In the genomic region with DNA sequence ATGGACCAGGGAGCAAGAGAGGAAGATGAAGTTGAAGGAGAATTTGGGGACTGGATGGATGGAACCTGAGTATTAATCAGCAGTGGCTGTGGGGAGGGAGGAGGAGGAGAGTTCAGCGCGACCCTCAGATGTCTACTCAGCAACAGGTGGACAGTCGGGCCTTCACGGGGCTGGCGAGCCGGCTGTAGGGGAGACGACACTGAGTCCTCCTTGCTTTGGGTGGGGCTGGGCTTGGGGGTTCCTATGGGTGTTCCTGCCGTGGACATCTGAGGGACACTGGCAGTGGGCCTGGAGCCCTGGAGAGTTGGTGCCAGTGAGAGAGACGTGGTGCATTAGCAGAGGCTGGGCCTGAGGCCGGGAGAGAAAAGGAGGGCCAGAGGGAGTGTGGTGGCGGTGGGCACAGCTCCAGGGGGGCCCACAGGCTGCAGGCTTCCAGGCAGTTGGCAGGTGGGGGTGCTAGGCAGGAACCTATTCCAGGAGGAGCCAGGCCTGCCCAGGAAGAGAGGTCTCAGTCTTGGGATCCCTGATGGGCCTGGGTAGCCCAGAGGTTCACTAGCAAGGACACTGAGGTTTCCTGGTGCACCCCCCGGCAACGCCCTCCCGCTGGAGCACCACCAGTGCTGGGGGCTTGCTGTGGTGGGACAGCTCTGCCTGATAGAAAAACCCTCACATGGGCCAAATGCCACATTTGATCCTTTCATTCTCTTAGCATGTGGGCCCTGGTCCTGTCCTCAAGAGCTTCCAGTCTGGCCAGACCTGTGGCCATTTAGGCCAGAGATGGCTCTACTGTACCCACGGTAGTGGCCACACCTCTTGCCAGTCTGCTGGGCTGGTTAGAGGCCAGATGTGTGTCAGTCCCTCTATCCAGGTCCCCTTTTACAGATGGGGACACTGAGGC, we compare ENCODE assay signal across 8 cellular contexts.
A peak's percentile ranks its signal among the peaks of the same experiment; 100 is the strongest.
DNase-seq lines count a peak whose midpoint lies in the region; ATAC-seq, FAIRE-seq and TF ChIP-seq lines count a peak whose summit lies in the region.
"Not testable (repeated sequence)": the region's sequence is repeated elsewhere in the genome, so short reads cannot be mapped to it uniquely, and the experiment has no call there.

No MANE protein-coding gene starts in this region.

- intact Hi-C loops in endothelial cell of umbilical vein (cut with micrococcal nuclease); left ventricle myocardium superior (cut with micrococcal nuclease); psoas muscle (cut with DNase I): not testable (repeated sequence)

- not testable (repeated sequence) for H3K79me2 ChIP-seq in astrocyte (ENCODE audit: insufficient read depth, low read length); endothelial cell of umbilical vein (ENCODE audit: control insufficient read depth, insufficient read depth, low read length)

- 71 to 82% (median 73%) methylated on average over 11 to 15 of the region's 15 CpGs for WGBS in psoas muscle, 3 donors
- WGBS in upper lobe of left lung, 2 donors: 76 to 89% methylated on average over 10 to 15 of the region's 15 CpGs

- FAIRE-seq in HTR-8/SVneo (lab: Jason Lieb, UNC) (peak; percentile 13), astrocyte (lab: Jason Lieb, UNC) (peak; percentile 26), endothelial cell of umbilical vein (lab: Jason Lieb, UNC) (peak; percentile 53)

- dilution Hi-C loops in endothelial cell of umbilical vein (cut with MboI; ENCODE audit: extremely low pct_ligation_motif_present, low sequenced_read_pairs): not testable (repeated sequence)

- peak overlapping the region; percentile 82 for H3K9ac ChIP-seq in BLaER1
- H3K9ac ChIP-seq in astrocyte (ENCODE audit: low read length); endothelial cell of umbilical vein (replicated peaks; ENCODE audit: extremely low read depth, insufficient read depth, low read length): not testable (repeated sequence)

- peak overlapping the region; percentile 96 for H3K4me2 ChIP-seq in BLaER1
- H3K4me2 ChIP-seq in astrocyte (ENCODE audit: low read length); endothelial cell of umbilical vein (ENCODE audit: insufficient read depth, low read length): not testable (repeated sequence)

- H3K9me3 Mint-ChIP-seq in astrocyte (ENCODE audit: unreplicated experiment): not testable (repeated sequence)

- H3K27me3 Mint-ChIP-seq in astrocyte (ENCODE audit: low read depth, unreplicated experiment): not testable (repeated sequence)

- not testable (repeated sequence) for H3K36me3 ChIP-seq in BLaER1; astrocyte (ENCODE audit: insufficient read depth, low read length); endothelial cell of umbilical vein (ENCODE audit: control insufficient read depth in 2 of 2, extremely low read depth in 1 of 2, insufficient read depth in 2 of 2, low read length in 2 of 2); psoas muscle (ENCODE audit: insufficient read depth in 1 of 2, low read depth in 1 of 2); upper lobe of left lung

- TF ChIP-seq CTCF in astrocyte (IDR thresholded peaks at IDR 0.05; ENCODE audit: insufficient read depth, low read depth, low read length); endothelial cell of umbilical vein (IDR thresholded peaks at IDR 0.05; ENCODE audit: extremely low read depth in 1 of 2, insufficient read depth in 1 of 2, low read depth in 1 of 2, low read length in 2 of 2); psoas muscle (IDR thresholded peaks at IDR 0.05); upper lobe of left lung (IDR thresholded peaks at IDR 0.05): not testable (repeated sequence)

- H2AFZ ChIP-seq in astrocyte (ENCODE audit: low read depth, low read length); endothelial cell of umbilical vein (ENCODE audit: low read depth, low read length): not testable (repeated sequence)

- not testable (repeated sequence) for H3K4me1 Mint-ChIP-seq in astrocyte (ENCODE audit: low read depth, unreplicated experiment)

- H3K4me1 ChIP-seq in BLaER1 (peaks cover 89% of the 10 kb centered on the region), astrocyte (ENCODE audit: insufficient read depth, low read length) (peaks cover 23% of the 10 kb centered on the region)
- not testable (repeated sequence) for H3K4me1 ChIP-seq in endothelial cell of umbilical vein (ENCODE audit: control insufficient read depth, extremely low read depth, insufficient read depth, low read length); psoas muscle; upper lobe of left lung

- H3K4me3 ChIP-seq in BLaER1: peak overlapping the region; percentile 54
- not testable (repeated sequence) for H3K4me3 ChIP-seq in astrocyte (ENCODE audit: insufficient read depth, low read depth, low read length); endothelial cell of umbilical vein (replicated peaks in 1 of 3; ENCODE audit: insufficient read depth in 1 of 3, low read depth in 1 of 3, low read length in 3 of 3); psoas muscle; upper lobe of left lung

- BruUV-seq in endothelial cell of umbilical vein (replicated peaks; lab: Mats Ljungman, UMichigan): not testable (repeated sequence)

- ATAC-seq in left ventricle myocardium superior; psoas muscle; upper lobe of left lung (ENCODE audit: low FRiP score in 2 of 2): not testable (repeated sequence)

- H3K27me3 ChIP-seq in BLaER1; astrocyte (ENCODE audit: insufficient read depth, low read length); endothelial cell of umbilical vein (ENCODE audit: control insufficient read depth in 2 of 2, insufficient read depth in 2 of 2, low read length in 2 of 2); psoas muscle (ENCODE audit: insufficient read depth in 3 of 3, low read length in 2 of 3); upper lobe of left lung: not testable (repeated sequence)

- not testable (repeated sequence) for H3K27ac Mint-ChIP-seq in astrocyte (ENCODE audit: unreplicated experiment)

- not testable (repeated sequence) for TF ChIP-seq EP300 in upper lobe of left lung (IDR thresholded peaks at IDR 0.05)

- H3K9me1 ChIP-seq in endothelial cell of umbilical vein (replicated peaks; ENCODE audit: control insufficient read depth, extremely low read depth, insufficient read depth, low read length): not testable (repeated sequence)

- H3K4me3 Mint-ChIP-seq in astrocyte (ENCODE audit: unreplicated experiment): not testable (repeated sequence)

- H4K20me1 ChIP-seq in BLaER1; astrocyte (ENCODE audit: insufficient read depth, low read length); endothelial cell of umbilical vein (replicated peaks; ENCODE audit: control insufficient read depth, extremely low read depth, insufficient read depth, low read length): not testable (repeated sequence)

- not testable (repeated sequence) for TF ChIP-seq POLR2A in endothelial cell of umbilical vein (IDR thresholded peaks at IDR 0.05; ENCODE audit: low read depth, low read length); upper lobe of left lung (IDR thresholded peaks at IDR 0.05)

- not testable (repeated sequence) for DNase-seq in HTR-8/SVneo (ENCODE audit: insufficient read length, low spot score); astrocyte (ENCODE audit: low read depth); endothelial cell of umbilical vein (ENCODE audit: low read depth, low spot score)
- DNase-seq in left ventricle myocardium superior: peak; percentile 20
- peak; percentile 71 for DNase-seq in myocyte (ENCODE audit: low read depth)
- DNase-seq in psoas muscle: peak; percentile 7 to 26
- DNase-seq in upper lobe of left lung: peak in 1 of 2 donors; percentile 60

- H3K27ac ChIP-seq in BLaER1 (peak overlapping the region; percentile 94), upper lobe of left lung (peak overlapping the region in 3 of 4 donors; percentile 30 to 68 (median 48))
- not testable (repeated sequence) for H3K27ac ChIP-seq in astrocyte (ENCODE audit: low read depth, low read length); endothelial cell of umbilical vein (ENCODE audit: insufficient read depth, low read depth, low read length); psoas muscle

- H3K9me3 ChIP-seq in BLaER1; astrocyte (ENCODE audit: insufficient read depth, low read depth, low read length); endothelial cell of umbilical vein (replicated peaks; ENCODE audit: control insufficient read depth, insufficient read depth, low read length); psoas muscle; upper lobe of left lung: not testable (repeated sequence)

- POLR2A ChIA-PET in endothelial cell of umbilical vein (lab: Charles Lee): not testable (repeated sequence)

- CTCF ChIA-PET in endothelial cell of umbilical vein (lab: Charles Lee): not testable (repeated sequence)

- H3K36me3 Mint-ChIP-seq in astrocyte (ENCODE audit: low read depth, unreplicated experiment): not testable (repeated sequence)
